Comparison of ENCODE assay signal across 17 cellular contexts in the genomic region with DNA sequence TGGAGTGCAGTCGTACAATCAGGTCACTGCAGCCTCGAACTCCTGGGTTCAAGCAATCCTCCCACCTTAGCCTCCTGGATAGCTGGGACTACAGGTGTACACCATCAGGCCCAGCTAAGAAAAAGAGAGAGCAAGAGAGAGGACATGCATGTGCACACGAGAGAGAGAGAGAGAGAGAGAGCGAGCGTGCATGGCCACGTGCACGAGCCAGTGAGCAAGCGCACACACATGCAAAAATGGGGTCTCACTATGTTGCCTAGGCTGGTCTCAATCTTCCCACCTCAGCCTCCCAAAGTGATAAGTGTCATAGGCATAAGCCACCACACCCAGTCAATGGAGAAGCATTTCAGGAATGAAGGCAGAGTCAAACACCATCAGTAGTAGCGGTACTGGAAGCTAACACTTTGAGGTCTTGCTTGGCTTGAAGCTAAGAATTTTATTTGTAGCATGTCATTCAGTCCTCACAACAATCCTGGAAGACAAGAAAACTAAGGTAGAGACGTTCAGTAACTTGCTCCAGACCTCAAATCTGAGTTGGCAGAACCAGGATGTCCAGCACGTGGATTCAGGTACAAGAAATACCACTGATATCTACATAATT. TPM values are rescaled to one million over a fixed set of nuclear protein-coding genes. Genes with fewer than 3 reads are reported as not detected.
DNase-seq lines count a peak whose midpoint lies in the region; ATAC-seq and TF ChIP-seq lines count a peak whose summit lies in the region.
"Had no signal": no experiment of that assay in that cellular context is flagged by ENCODE, and none has a peak within 500 bp of the region (broad histone marks: within the 10 kb centered on the region; RNA-seq: fewer than 3 reads in every experiment).

No MANE protein-coding gene starts in this region.

- no peak for DNase-seq in CD8-positive, alpha-beta memory T cell
- no peak for DNase-seq in T-helper 17 cell
- no peak for DNase-seq in chondrocyte (ENCODE audit: low spot score)
- no peak for DNase-seq in left ventricle myocardium superior
- DNase-seq in OCI-M2 (lab: John Stamatoyannopoulos, UW; ENCODE audit: unreplicated experiment), result no peak
- no peak for DNase-seq in foreskin melanocyte
- no peak for DNase-seq in central memory CD4-positive, alpha-beta T cell
- DNase-seq: activated CD8-positive, alpha-beta memory T cell treated with anti-CD3 and anti-CD28 coated beads, Interleukin-2, amount 50 U/mL, for 4 hours; effector CD4-positive, alpha-beta T cell; NCI-H1694; NCI-H69; retina had no signal

- H3K4me1 Mint-ChIP-seq in CD8-positive, alpha-beta memory T cell, result peaks cover 74 to 88% (median 81%) of the 10 kb centered on the region in 3 donors
- peaks cover 70% of the 10 kb centered on the region for H3K4me1 Mint-ChIP-seq in T-helper 17 cell
- peaks cover 77% of the 10 kb centered on the region for H3K4me1 Mint-ChIP-seq in chondrocyte (ENCODE audit: low read depth)

- peak overlapping the region in 5 of 7 donors; percentile 42 to 76 (median 49) for H3K4me3 Mint-ChIP-seq in CD8-positive, alpha-beta memory T cell
- H3K4me3 Mint-ChIP-seq in T-helper 17 cell (peak overlapping the region; percentile 65), chondrocyte (ENCODE audit: unreplicated experiment) (no peak overlapping the region)

- H3K9ac ChIP-seq in parathyroid adenoma, result no peak overlapping the region
- H3K9ac ChIP-seq: KMS-11 had no signal

- peaks cover 0 to 3% of the 10 kb centered on the region in 2 donors for H3K27me3 Mint-ChIP-seq in CD8-positive, alpha-beta memory T cell
- H3K27me3 Mint-ChIP-seq in T-helper 17 cell (no peaks in the 10 kb centered on the region), chondrocyte (ENCODE audit: low read depth) (no peaks in the 10 kb centered on the region)

- no peaks in the 10 kb centered on the region for H3K27me3 ChIP-seq in CD8-positive, alpha-beta memory T cell (ENCODE audit: insufficient read depth, low read length, poor library complexity, severe bottlenecking)
- H3K27me3 ChIP-seq in parathyroid adenoma (ENCODE audit: control insufficient read depth, insufficient read depth, low read length), result no peaks in the 10 kb centered on the region

- H2AFZ ChIP-seq in parathyroid adenoma, result no peak overlapping the region

- H3K4me3 ChIP-seq in CD8-positive, alpha-beta memory T cell (ENCODE audit: low read length), result no peak overlapping the region
- no peak overlapping the region for H3K4me3 ChIP-seq in parathyroid adenoma (ENCODE audit: low read depth, low read length)

- H3K36me3 Mint-ChIP-seq in CD8-positive, alpha-beta memory T cell, result peaks cover 0 to 66% (median 14%) of the 10 kb centered on the region in 3 donors
- peaks cover 15% of the 10 kb centered on the region for H3K36me3 Mint-ChIP-seq in T-helper 17 cell (ENCODE audit: low read depth)
- H3K36me3 Mint-ChIP-seq in chondrocyte (ENCODE audit: low read depth), result peaks cover 12% of the 10 kb centered on the region

- POLR2A ChIA-PET in CD8-positive, alpha-beta memory T cell (lab: Charles Lee), result no interaction called here

- H3K9me3 ChIP-seq in CD8-positive, alpha-beta memory T cell (ENCODE audit: low read length), result no peaks in the 10 kb centered on the region
- peaks cover 3% of the 10 kb centered on the region for H3K9me3 ChIP-seq in T-helper 17 cell (ENCODE audit: control insufficient read depth, low read length, poor library complexity, severe bottlenecking)
- H3K9me3 ChIP-seq in parathyroid adenoma (ENCODE audit: control insufficient read depth, low read length), result no peaks in the 10 kb centered on the region

- peaks cover 86% of the 10 kb centered on the region for H3K4me1 ChIP-seq in CD8-positive, alpha-beta memory T cell (ENCODE audit: insufficient read depth, low read length)
- peaks cover 16% of the 10 kb centered on the region for H3K4me1 ChIP-seq in parathyroid adenoma

- intact Hi-C loops in left ventricle myocardium superior (cut with micrococcal nuclease), result no loop called here

- no peaks in the 10 kb centered on the region for H3K9me3 Mint-ChIP-seq in CD8-positive, alpha-beta memory T cell
- H3K9me3 Mint-ChIP-seq in chondrocyte (ENCODE audit: low read depth), result no peaks in the 10 kb centered on the region

- peaks cover 70% of the 10 kb centered on the region for H3K79me2 ChIP-seq in parathyroid adenoma

- TF ChIP-seq CTCF in chondrocyte (IDR thresholded peaks at IDR 0.05) (no peak), parathyroid adenoma (IDR thresholded peaks at IDR 0.05) (no peak)

- ATAC-seq in T-helper 17 cell, result no peak
- ATAC-seq in left ventricle myocardium superior, result no peak

- H3K27ac Mint-ChIP-seq in CD8-positive, alpha-beta memory T cell, result peak overlapping the region; percentile 71 to 90 (median 82)
- H3K27ac Mint-ChIP-seq in T-helper 17 cell (peak overlapping the region; percentile 88), chondrocyte (ENCODE audit: unreplicated experiment) (peak overlapping the region; percentile 67)

- CTCF ChIA-PET in CD8-positive, alpha-beta memory T cell (lab: Charles Lee), result interaction anchor here (1.0 kb wide), 1 partner anchor 9 kb away, joined by 3 read pairs; no protein-coding TSS in a partner anchor

- peaks cover 8% of the 10 kb centered on the region for H3K36me3 ChIP-seq in CD8-positive, alpha-beta memory T cell (ENCODE audit: insufficient read depth, low read length)
- H3K36me3 ChIP-seq in parathyroid adenoma (ENCODE audit: control insufficient read depth, insufficient read depth, low read length), result no peaks in the 10 kb centered on the region

- no peak overlapping the region for H3K27ac ChIP-seq in CD8-positive, alpha-beta memory T cell (ENCODE audit: low read depth, low read length)
- no peak overlapping the region for H3K27ac ChIP-seq in parathyroid adenoma
- H3K27ac ChIP-seq: C4-2B, KMS-11 had no signal

- H3K4me2 ChIP-seq in parathyroid adenoma (ENCODE audit: low read length), result peak overlapping the region; percentile 4
- H3K4me2 ChIP-seq: KMS-11 had no signal

RNA-seq across cellular contexts. Expression of a gene that starts 14.5 kb away (rescaled TPM):
- 100 to 1,000 TPM; 436 to 470 TPM for total RNA-seq in CD8-positive, alpha-beta memory T cell
- 114 TPM for polyA plus RNA-seq in CD8-positive, alpha-beta memory T cell
- total RNA-seq in T-helper 17 cell (100 to 1,000 TPM; 236 to 255 TPM), chondrocyte (419 to 543 TPM (median 538 TPM) in 3 replicates), left ventricle myocardium superior (172 TPM)

RNA-seq across cellular contexts. Expression of a gene that starts 38.6 kb away (rescaled TPM):
- total RNA-seq in CD8-positive, alpha-beta memory T cell, result under 1 TPM; 0.46 to 0.78 TPM
- not detected for polyA plus RNA-seq in CD8-positive, alpha-beta memory T cell
- total RNA-seq in T-helper 17 cell (under 1 TPM; 0.35 to 0.55 TPM), chondrocyte (2.1 to 2.3 TPM (median 2.1 TPM) in 3 replicates), left ventricle myocardium superior (not detected)
- total RNA-seq: G401, mononuclear cell had no signal

RNA-seq across cellular contexts. Expression of a gene that starts 42.6 kb away (rescaled TPM):
- total RNA-seq in CD8-positive, alpha-beta memory T cell, result 1 to 10 TPM in 1 of 2 experiments, under 1 TPM in 1; 0.94 to 1.4 TPM
- 0.32 TPM for polyA plus RNA-seq in CD8-positive, alpha-beta memory T cell
- total RNA-seq in T-helper 17 cell, result under 1 TPM in 1 of 2 donors, not detected in 1; 0.52 TPM
- 0.67 to 0.90 TPM (median 0.68 TPM) in 3 replicates for total RNA-seq in chondrocyte
- 1.7 TPM for total RNA-seq in left ventricle myocardium superior
